8 cellular contexts compared by ENCODE assay signal in the genomic region with DNA sequence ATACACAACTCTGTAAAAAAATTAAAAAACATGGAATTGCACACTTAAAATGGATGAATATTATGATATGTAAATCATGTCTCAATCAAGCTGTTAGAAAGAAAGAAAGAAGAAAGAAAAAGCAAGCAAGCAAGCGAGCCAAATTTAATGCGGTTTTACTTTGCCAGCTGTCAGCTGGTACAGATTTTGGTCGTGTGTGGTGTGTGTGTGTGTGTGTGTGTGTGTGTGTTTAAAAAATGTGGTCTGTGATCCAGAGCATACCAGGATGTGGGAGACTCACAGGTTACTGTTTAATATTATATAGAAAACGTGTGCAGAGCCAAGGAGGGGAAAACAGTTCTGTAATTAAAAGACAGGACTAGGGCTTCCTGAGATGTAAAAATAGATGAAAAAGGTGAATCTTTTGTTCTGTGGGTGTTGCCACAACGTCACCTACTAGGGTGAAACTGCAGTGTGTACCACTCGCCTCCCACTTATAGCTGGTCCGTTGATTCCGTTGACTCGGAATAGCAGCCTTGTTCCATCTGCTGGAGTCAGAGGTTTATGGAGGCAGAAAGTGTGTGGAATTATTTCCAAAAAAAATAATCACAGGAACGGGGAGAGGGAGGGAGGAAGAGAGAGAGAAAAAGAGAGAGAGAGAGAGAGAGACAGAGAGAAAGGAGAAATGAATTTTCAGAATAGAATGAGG.
DNase-seq lines count a peak whose midpoint lies in the region; ATAC-seq, FAIRE-seq and TF ChIP-seq lines count a peak whose summit lies in the region.

No MANE protein-coding gene starts in this region.

- H3K36me3 Mint-ChIP-seq in endodermal cell (ENCODE audit: low read depth) = no peaks in the 10 kb centered on the region

- H3K4me1 ChIP-seq in endodermal cell (ENCODE audit: control insufficient read depth, insufficient read depth, low read length) = peaks cover 13% of the 10 kb centered on the region

- WGBS in endodermal cell (ENCODE audit: insufficient coverage in 1 of 2, insufficient read length in 1 of 2), 2 experiments = 80% methylated on average over 5 to 10 of the region's 10 CpGs

- no peaks in the 10 kb centered on the region for H3K27me3 ChIP-seq in endodermal cell (ENCODE audit: control insufficient read depth, insufficient read depth, low read length, poor library complexity, severe bottlenecking)

- peaks cover 46% of the 10 kb centered on the region for H3K4me1 Mint-ChIP-seq in endodermal cell

- H3K9me3 ChIP-seq in endodermal cell (ENCODE audit: control insufficient read depth, low read length) = no peaks in the 10 kb centered on the region

- no peak for FAIRE-seq in urothelium cell line (lab: Jason Lieb, UNC)

- H3K9me3 Mint-ChIP-seq in endodermal cell = no peaks in the 10 kb centered on the region

- DNase-seq in Daoy (ENCODE audit: low read depth) (peak; percentile 40), T-helper 9 cell (peak; percentile 24), endodermal cell (no peak), HPDE6-E6E7 (ENCODE audit: extremely low spot score) (no peak), urothelium cell line (ENCODE audit: low spot score) (no peak)
- peak; percentile 37 for DNase-seq in stimulated activated naive CD4-positive, alpha-beta T cell treated with Interleukin-2 at 50 U/mL for 16 hours (lab: John Stamatoyannopoulos, UW)

- no peak overlapping the region for H3K9ac ChIP-seq in endodermal cell (ENCODE audit: extremely low read depth, low read length, poor library complexity, severe bottlenecking)

- H3K4me3 ChIP-seq in endodermal cell (ENCODE audit: low read length) = no peak overlapping the region

- no peak for TF ChIP-seq CTCF in endodermal cell (conservative IDR thresholded peaks at IDR 0.05)

- peak overlapping the region; percentile 90 for H3K27ac Mint-ChIP-seq in endodermal cell

- ATAC-seq in HG02763 (IDR thresholded peaks at IDR 0.05; ENCODE audit: unreplicated experiment) = peak; percentile 49
- ATAC-seq in HG03520 (IDR thresholded peaks at IDR 0.05; ENCODE audit: unreplicated experiment) = no peak

- no peak overlapping the region for H3K4me3 Mint-ChIP-seq in endodermal cell

- no peak overlapping the region for H3K27ac ChIP-seq in endodermal cell (ENCODE audit: low read depth, low read length)

- no peaks in the 10 kb centered on the region for H3K36me3 ChIP-seq in endodermal cell (ENCODE audit: control insufficient read depth, insufficient read depth, low read length)

- no peaks in the 10 kb centered on the region for H3K27me3 Mint-ChIP-seq in endodermal cell (ENCODE audit: insufficient read depth)

Comparison
In these comparisons a context has a peak if more than half of its experiments do, and no peak if none do; other contexts are left out.
1. DNase-seq: peak in Daoy (single experiment), T-helper 9 cell (single experiment) and stimulated activated naive CD4-positive, alpha-beta T cell treated with Interleukin-2 at 50 U/mL for 16 hours (single experiment); none in endodermal cell (single experiment), HPDE6-E6E7 (single experiment) and urothelium cell line (single experiment).